ENCODE assay signal across 8 cellular contexts in the genomic region with DNA sequence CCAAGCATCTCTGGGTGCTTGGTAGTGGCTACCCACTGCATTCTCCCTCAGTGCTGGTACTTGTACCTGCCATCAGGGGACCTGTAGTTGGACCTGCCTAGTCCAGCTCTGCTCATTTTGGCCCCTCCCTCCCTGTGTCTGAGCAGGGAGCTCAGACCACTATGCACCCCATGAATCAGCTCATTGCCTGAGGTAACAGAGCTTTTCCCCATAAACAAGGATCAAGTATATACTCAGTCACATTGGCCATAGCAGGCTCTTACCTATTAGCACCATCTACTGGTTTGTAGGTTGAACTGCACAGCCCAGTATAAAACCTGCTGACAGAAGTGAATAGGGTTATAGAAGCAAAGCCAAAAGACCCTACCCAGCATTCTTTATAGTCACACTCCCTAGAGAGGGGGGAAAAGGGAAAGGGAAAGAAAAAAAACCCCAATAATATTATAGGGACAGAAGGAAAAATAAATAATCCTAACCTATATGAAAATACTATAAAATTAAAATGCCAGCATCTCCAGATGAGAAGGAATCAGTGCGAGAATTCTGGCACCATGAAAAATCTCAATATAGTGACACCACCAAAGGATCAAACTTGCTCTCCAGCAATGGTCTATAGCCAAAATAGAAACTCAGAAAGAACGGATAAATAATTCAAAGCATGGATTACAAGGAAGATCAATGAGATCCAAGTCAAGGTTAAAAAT. TPM values are rescaled to one million over a fixed set of nuclear protein-coding genes. Genes with fewer than 3 reads are reported as not detected.
DNase-seq lines count a peak whose midpoint lies in the region; ATAC-seq, FAIRE-seq and TF ChIP-seq lines count a peak whose summit lies in the region.

No MANE protein-coding gene starts in this region.

- no peaks in the 10 kb centered on the region for H3K9me1 ChIP-seq in K562 (ENCODE audit: control insufficient read depth, insufficient read depth, low read length)

- no peak overlapping the region for H3K9ac ChIP-seq in K562 (ENCODE audit: insufficient read depth in 1 of 2, low read depth in 2 of 2, low read length in 2 of 2)

- peak; percentile 45 to 77 for TF ChIP-seq RAD21 in K562 (CRISPR knock-in tag; conservative IDR thresholded peaks at IDR 0.05 in 1 of 2, IDR thresholded peaks at IDR 0.05 in 1 of 2)

- BruUV-seq in Panc1 (replicated peaks; lab: Mats Ljungman, UMichigan): no TSS peak
- BruUV-seq in K562 (replicated peaks; lab: Mats Ljungman, UMichigan): no TSS peak

- H3K27ac ChIP-seq in Panc1 (ENCODE audit: low read length) (no peak overlapping the region), K562 (ENCODE audit: extremely low read depth, low read depth, low read length) (no peak overlapping the region), testis (no peak overlapping the region)

- no peaks in the 10 kb centered on the region for H3K27me3 ChIP-seq in Panc1 (ENCODE audit: control insufficient read depth, insufficient read depth, low read length)
- no peaks in the 10 kb centered on the region for H3K27me3 ChIP-seq in K562 (ENCODE audit: control insufficient read depth in 2 of 2, insufficient read depth in 2 of 2, low read length in 2 of 2)
- no peaks in the 10 kb centered on the region for H3K27me3 ChIP-seq in testis

- POLR2A ChIA-PET in Panc1 (lab: Charles Lee): no interaction called here
- POLR2A ChIA-PET in K562 (lab: Yijun Ruan, JAX): interaction anchor here (0.6 kb wide), 1 partner anchor 145 kb away, joined by 3 read pairs; no protein-coding TSS in a partner anchor

- H3K4me1 ChIP-seq in Panc1 (ENCODE audit: control insufficient read depth, insufficient read depth, low read length) (no peaks in the 10 kb centered on the region), K562 (replicated peaks in 1 of 2; ENCODE audit: control insufficient read depth in 2 of 2, insufficient read depth in 2 of 2, low read length in 2 of 2) (no peaks in the 10 kb centered on the region), testis (no peaks in the 10 kb centered on the region)

- no peaks in the 10 kb centered on the region for H3K79me2 ChIP-seq in K562 (ENCODE audit: control insufficient read depth, insufficient read depth, low read length)

- TF ChIP-seq CTCF in AG09309 (IDR thresholded peaks at IDR 0.05; ENCODE audit: control insufficient read depth, insufficient read depth, low read depth, low read length, missing control alignments) (peak; percentile 86), GM10266 (IDR thresholded peaks at IDR 0.05; ENCODE audit: control insufficient read depth, insufficient read depth, low read depth, missing control alignments) (peak; percentile 75), Panc1 (IDR thresholded peaks at IDR 0.05) (peak; percentile 86), K562 (IDR thresholded peaks at IDR 0.05 in 2 of 3, conservative IDR thresholded peaks at IDR 0.05 in 1 of 3; ENCODE audit: insufficient read depth in 2 of 3, low read depth in 1 of 3, low read length in 3 of 3) (peak; percentile 61 to 77 (median 70)), testis (IDR thresholded peaks at IDR 0.05) (peak in 2 of 3 experiments; percentile 46 to 61)

- peak; percentile 73 for FAIRE-seq in K562 (lab: Jason Lieb, UNC)

- in situ Hi-C loops in Panc1 (cut with HindIII; ENCODE audit: low pct_unique_long_range_greater_than_20kb, low sequenced_read_pairs) (no loop called here), K562 (cut with MboI) (loop anchor here (5.0 to 25.0 kb wide), 2 partner anchors 132 to 452 kb away; no protein-coding TSS in a partner anchor)

- TF ChIP-seq POLR2A in K562 (conservative IDR thresholded peaks at IDR 0.05) (no peak), testis (IDR thresholded peaks at IDR 0.05) (no peak)

- peak; percentile 29 for DNase-seq in AG09309 (ENCODE audit: low read depth)
- DNase-seq in GM10266 (ENCODE audit: extremely low spot score): peak; percentile 30
- DNase-seq in Panc1 (ENCODE audit: low read depth, low spot score): peak; percentile 42
- DNase-seq in K562 (ENCODE audit: extremely low read depth in 1 of 4, low spot score in 3 of 4): peak; percentile 12 to 48 (median 18)
- DNase-seq in iris pigment epithelial cell (ENCODE audit: low read depth): peak; percentile 73
- DNase-seq in testis: no peak

- H3K36me3 ChIP-seq in Panc1 (ENCODE audit: control insufficient read depth, insufficient read depth, low read length) (no peaks in the 10 kb centered on the region), K562 (ENCODE audit: control insufficient read depth, insufficient read depth, low read length) (no peaks in the 10 kb centered on the region; the same call in 2 of the 3 replicates), testis (ENCODE audit: low read depth, missing control alignments) (no peaks in the 10 kb centered on the region)

- peak; percentile 56 for ATAC-seq in HG03439 (IDR thresholded peaks at IDR 0.05; ENCODE audit: unreplicated experiment)
- ATAC-seq in Panc1: peak; percentile 80
- peak; percentile 90 for ATAC-seq in K562
- no peak for ATAC-seq in HG03097 (IDR thresholded peaks at IDR 0.05; ENCODE audit: low FRiP score, unreplicated experiment)

- CTCF ChIA-PET in Panc1 (lab: Charles Lee): no interaction called here
- CTCF ChIA-PET in K562 (lab: Yijun Ruan, JAX; ENCODE audit: low intra/inter-chr PET ratio): interaction anchor here (2.1 kb wide), 1 partner anchor 128 kb away, joined by 5 read pairs; no protein-coding TSS in a partner anchor

- no peaks in the 10 kb centered on the region for H4K20me1 ChIP-seq in K562 (replicated peaks; ENCODE audit: control insufficient read depth, insufficient read depth, low read length)

- no peak for TF ChIP-seq EP300 in K562 (IDR thresholded peaks at IDR 0.05; ENCODE audit: low read length)

- WGBS in K562 (ENCODE audit: insufficient coverage, low coverage, missing lambda C conversion rate): 52% methylated on average over 2 of the region's 2 CpGs
- 84 to 90% methylated on average over 2 of the region's 2 CpGs for WGBS in testis, 2 donors

- no peak overlapping the region for H3K4me2 ChIP-seq in K562 (ENCODE audit: insufficient read depth, low read length)

- intact Hi-C loops in Panc1 (cut with micrococcal nuclease; ENCODE audit: unreplicated experiment) (loop anchor here (1.0 kb wide), 1 partner anchor 129 kb away; no protein-coding TSS in a partner anchor), K562 (cut with micrococcal nuclease) (loop anchor here (1.0 to 5.0 kb wide), 2 partner anchors 128 to 182 kb away; partner anchors contain the start of gene CASP10), testis (cut with DNase I; ENCODE audit: low total_unique reads) (no loop called here)

- H3K4me3 ChIP-seq in AG09309 (ENCODE audit: control insufficient read depth, low read depth, low read length) (no peak overlapping the region), Panc1 (ENCODE audit: low read depth in 2 of 2, low read length in 2 of 2) (no peak overlapping the region), K562 (no peak overlapping the region), testis (no peak overlapping the region)

- no peak overlapping the region for H2AFZ ChIP-seq in K562 (ENCODE audit: low read depth, low read length)

- H3K9me3 ChIP-seq in Panc1 (ENCODE audit: control insufficient read depth, insufficient read depth, low read depth, low read length) (no peaks in the 10 kb centered on the region), K562 (replicated peaks; ENCODE audit: control insufficient read depth, insufficient read depth, low read depth, low read length) (no peaks in the 10 kb centered on the region), testis (no peaks in the 10 kb centered on the region)

TF ChIP-seq in K562, 482 proteins besides CTCF, POLR2A, EP300 and RAD21 (continues in another document):
- TF ChIP-seq DEAF1 (CRISPR knock-in tag; IDR thresholded peaks at IDR 0.05) (0 out of 2 replicates have a peak, but pooled peaks have one; percentile 37), FOXA1 (IDR thresholded peaks at IDR 0.05; ENCODE audit: borderline replicate concordance) (no peak), CCAR2 (IDR thresholded peaks at IDR 0.05; ENCODE audit: low read depth, low read length) (no peak)

RNA-seq across cellular contexts. Expression of gene FLACC1, which starts 6.9 kb away (rescaled TPM):
- total RNA-seq in Panc1 (2021; ENCODE audit: unreplicated experiment) (0.39 TPM), K562 (2014; rRNA removed) (0.20 and 0.68 TPM in 2 replicates), K562 (2014; rRNA removed; fragmentation: Illumina TruSeq; extraction: Trizol) (0.22 and 0.61 TPM in 2 replicates), K562 (2015; rRNA removed; fragmentation: Illumina TruSeq; extraction: Trizol) (0.07 and 0.53 TPM in 2 replicates), K562 (2021) (0.20 and 0.35 TPM in 2 replicates), testis (10 to 100 TPM; 10.5 to 21.5 TPM)
- polyA plus RNA-seq in Panc1 (2012; ENCODE audit: insufficient read length): 0.42 TPM
- total RNA-seq in K562 (2011; cell fraction: chromatin; rRNA removed; ENCODE audit: low replicate concordance): 0.19 and 2.0 TPM in 2 replicates
- not detected in 2 replicates for total RNA-seq in K562 (2011; cell fraction: nucleolus; rRNA removed)
- total RNA-seq in K562 (2011; cell fraction: nucleoplasm; rRNA removed): not detected in 2 replicates
- polyA plus RNA-seq in K562 (2011; rRNA removed) (0.41 TPM in 1 of 2 replicates, not detected in the other), K562 (2014; fragmentation: Illumina TruSeq; extraction: Trizol) (0.26 and 0.27 TPM in 2 replicates), K562 (2014; fragmentation: Nextera tagmentation; extraction: Ambion mirVana) (under 1 TPM in 1 of 2 experiments, not detected in 1; 0.10 TPM), K562 (2014; rRNA removed) (0.09 and 0.20 TPM in 2 replicates), testis (ENCODE audit: insufficient read depth, low read depth, low replicate concordance) (20.4 TPM)
- not detected in 2 replicates for polyA plus RNA-seq in K562 (2011; cell fraction: cytosol; rRNA removed)
- 0.07 and 0.81 TPM in 2 replicates for polyA plus RNA-seq in K562 (2011; cell fraction: nucleus; rRNA removed)
- 0.08 and 0.47 TPM in 2 replicates for polyA plus RNA-seq in K562 (2012)
- polyA minus RNA-seq in K562 (2011; rRNA and poly(A)+ RNA removed): 0.48 TPM in 1 of 2 replicates, not detected in the other
- polyA minus RNA-seq in K562 (2011; cell fraction: cytosol; rRNA and poly(A)+ RNA removed): not detected in 2 replicates
- 0.27 and 0.44 TPM in 2 replicates for polyA minus RNA-seq in K562 (2011; cell fraction: nucleus; rRNA and poly(A)+ RNA removed)
